In genomic region chr3:16906679-16907078, GRCh38 we compare ENCODE assay signal across 1 cellular context.
TF ChIP-seq lines count a peak whose summit lies in the region.

No MANE protein-coding gene starts in this region.

TF ChIP-seq in GM23338, 12 proteins besides CTCF, POLR2A, EP300 and RAD21 (continued from another document):
- TF ChIP-seq ZNF462 (CRISPR knock-in tag; IDR thresholded peaks at IDR 0.05) (no peak), POLR2AphosphoS5 (IDR thresholded peaks at IDR 0.05; ENCODE audit: low read depth) (no peak), EZH2 (IDR thresholded peaks at IDR 0.05; ENCODE audit: low read depth, unreplicated experiment) (no peak), ZNF331 (CRISPR knock-in tag; IDR thresholded peaks at IDR 0.05; ENCODE audit: low read depth) (no peak), JUNB (IDR thresholded peaks at IDR 0.05; ENCODE audit: unreplicated experiment) (no peak), ETS1 (IDR thresholded peaks at IDR 0.05) (no peak), EZH2phosphoT487 (IDR thresholded peaks at IDR 0.05; ENCODE audit: unreplicated experiment) (no peak), CREB1 (CRISPR knock-in tag; IDR thresholded peaks at IDR 0.05; ENCODE audit: low read depth) (no peak)
